8 cellular contexts compared by ENCODE assay signal in genomic region chr18:46167971-46168370, GRCh38.
DNase-seq lines count a peak whose midpoint lies in the region; ATAC-seq and TF ChIP-seq lines count a peak whose summit lies in the region.

No MANE protein-coding gene starts in this region.

- no peaks in the 10 kb centered on the region for H3K36me3 Mint-ChIP-seq in CD4-positive, alpha-beta T cell (ENCODE audit: low read depth)
- H3K36me3 Mint-ChIP-seq in activated CD4-positive, alpha-beta memory T cell treated with anti-CD3 and anti-CD28 coated beads, Interleukin-2, amount 10 ng/mL, durations not matched to agents 7 days and 5 days (ENCODE audit: low read depth): no peaks in the 10 kb centered on the region
- H3K36me3 Mint-ChIP-seq in neural progenitor cell: no peaks in the 10 kb centered on the region

- CTCF ChIA-PET in CD4-positive, alpha-beta T cell (lab: Charles Lee): no interaction called here
- CTCF ChIA-PET in activated CD4-positive, alpha-beta memory T cell treated with anti-CD3 and anti-CD28 coated beads, Interleukin-2, amount 10 ng/mL, durations not matched to agents 7 days and 5 days (lab: Charles Lee): no interaction called here

- H3K4me1 Mint-ChIP-seq in CD4-positive, alpha-beta T cell (ENCODE audit: low read depth): peaks cover 9% of the 10 kb centered on the region
- peaks cover 40% of the 10 kb centered on the region for H3K4me1 Mint-ChIP-seq in activated CD4-positive, alpha-beta memory T cell treated with anti-CD3 and anti-CD28 coated beads, Interleukin-2, amount 10 ng/mL, durations not matched to agents 7 days and 5 days
- H3K4me1 Mint-ChIP-seq in neural progenitor cell: peaks cover 8% of the 10 kb centered on the region

- ATAC-seq in CD4-positive, alpha-beta T cell (ENCODE audit: poor library complexity): peak; percentile 26
- peak; percentile 88 for ATAC-seq in GM19455 (IDR thresholded peaks at IDR 0.05; ENCODE audit: unreplicated experiment)
- ATAC-seq in HG03342 (IDR thresholded peaks at IDR 0.05; ENCODE audit: unreplicated experiment): peak; percentile 92

- H3K36me3 ChIP-seq in neural progenitor cell: no peaks in the 10 kb centered on the region

- no peaks in the 10 kb centered on the region for H3K79me2 ChIP-seq in neural progenitor cell (ENCODE audit: low read depth)

- H3K4me3 ChIP-seq in neural progenitor cell: no peak overlapping the region

- H3K27ac ChIP-seq in CD4-positive, alpha-beta T cell (ENCODE audit: low read depth, low read length): no peak overlapping the region
- H3K27ac ChIP-seq in neural progenitor cell: no peak overlapping the region

- no peaks in the 10 kb centered on the region for H3K9me3 Mint-ChIP-seq in CD4-positive, alpha-beta T cell
- H3K9me3 Mint-ChIP-seq in activated CD4-positive, alpha-beta memory T cell treated with anti-CD3 and anti-CD28 coated beads, Interleukin-2, amount 10 ng/mL, durations not matched to agents 7 days and 5 days: no peaks in the 10 kb centered on the region
- H3K9me3 Mint-ChIP-seq in neural progenitor cell: no peaks in the 10 kb centered on the region

- POLR2A ChIA-PET in CD4-positive, alpha-beta T cell (lab: Charles Lee): no interaction called here
- POLR2A ChIA-PET in activated CD4-positive, alpha-beta memory T cell treated with anti-CD3 and anti-CD28 coated beads, Interleukin-2, amount 10 ng/mL, durations not matched to agents 7 days and 5 days (lab: Charles Lee): no interaction called here

- H3K4me1 ChIP-seq in neural progenitor cell: no peaks in the 10 kb centered on the region

- no peak overlapping the region for H2AFZ ChIP-seq in neural progenitor cell (replicated peaks)

- H3K27ac Mint-ChIP-seq in CD4-positive, alpha-beta T cell: peak overlapping the region; percentile 3
- peak overlapping the region; percentile 31 for H3K27ac Mint-ChIP-seq in activated CD4-positive, alpha-beta memory T cell treated with anti-CD3 and anti-CD28 coated beads, Interleukin-2, amount 10 ng/mL, durations not matched to agents 7 days and 5 days
- peak overlapping the region; percentile 85 for H3K27ac Mint-ChIP-seq in neural progenitor cell

- no peak for TF ChIP-seq CTCF in CD4-positive, alpha-beta T cell (IDR thresholded peaks at IDR 0.05)
- TF ChIP-seq CTCF in neural progenitor cell (IDR thresholded peaks at IDR 0.05): no peak

- H3K27me3 ChIP-seq in CD4-positive, alpha-beta T cell (ENCODE audit: control insufficient read depth, insufficient read depth, low read length): no peaks in the 10 kb centered on the region
- no peaks in the 10 kb centered on the region for H3K27me3 ChIP-seq in neural progenitor cell

- H3K27me3 Mint-ChIP-seq in CD4-positive, alpha-beta T cell: no peaks in the 10 kb centered on the region
- H3K27me3 Mint-ChIP-seq in activated CD4-positive, alpha-beta memory T cell treated with anti-CD3 and anti-CD28 coated beads, Interleukin-2, amount 10 ng/mL, durations not matched to agents 7 days and 5 days: peaks cover 3% of the 10 kb centered on the region
- no peaks in the 10 kb centered on the region for H3K27me3 Mint-ChIP-seq in neural progenitor cell (ENCODE audit: insufficient read depth, low read depth)

- H3K9ac ChIP-seq in neural progenitor cell: no peak overlapping the region

- intact Hi-C loops in CD4-positive, alpha-beta T cell (cut with DNase I, micrococcal nuclease): no loop called here

- H3K4me2 ChIP-seq in neural progenitor cell: no peak overlapping the region

- peak in 2 of 10 experiments; percentile 9 to 43 for DNase-seq in CD4-positive, alpha-beta T cell
- peak; percentile 46 for DNase-seq in activated CD4-positive, alpha-beta memory T cell treated with anti-CD3 and anti-CD28 coated beads, Interleukin-2, amount 10 ng/mL, durations not matched to agents 7 days and 5 days
- DNase-seq in neural progenitor cell (ENCODE audit: low spot score) (no peak), GOT3 (lab: John Stamatoyannopoulos, UW) (no peak), AG08395 (ENCODE audit: low spot score) (no peak)
- no peak for DNase-seq in NK-92 treated with Interleukin-12 subunit alpha and Interleukin-12 subunit beta, amount 100 ng/mL, for 24 hours (lab: John Stamatoyannopoulos, UW)

- peak overlapping the region; percentile 81 for H3K4me3 Mint-ChIP-seq in CD4-positive, alpha-beta T cell
- peak overlapping the region; percentile 30 for H3K4me3 Mint-ChIP-seq in activated CD4-positive, alpha-beta memory T cell treated with anti-CD3 and anti-CD28 coated beads, Interleukin-2, amount 10 ng/mL, durations not matched to agents 7 days and 5 days
- no peak overlapping the region for H3K4me3 Mint-ChIP-seq in neural progenitor cell

- H3F3A ChIP-seq in neural progenitor cell (ENCODE audit: low read depth): peaks cover 4% of the 10 kb centered on the region

- H3K9me3 ChIP-seq in CD4-positive, alpha-beta T cell (ENCODE audit: control insufficient read depth, low read length): no peaks in the 10 kb centered on the region
- H3K9me3 ChIP-seq in neural progenitor cell (ENCODE audit: low read depth): no peaks in the 10 kb centered on the region

- H4K20me1 ChIP-seq in neural progenitor cell (ENCODE audit: low read depth): no peaks in the 10 kb centered on the region

Comparison
In these comparisons a context has a peak if more than half of its experiments do, and no peak if none do; other contexts are left out.
1. ATAC-seq: peak in every context shown above with its lines; median percentile 92 in HG03342; 88 in GM19455; 26 in CD4-positive, alpha-beta T cell.
2. H3K27ac Mint-ChIP-seq: peak in every context shown above with its lines; median percentile 85 in neural progenitor cell; 31 in activated CD4-positive, alpha-beta memory T cell treated with anti-CD3 and anti-CD28 coated beads, Interleukin-2, amount 10 ng/mL, durations not matched to agents 7 days and 5 days; 3 in CD4-positive, alpha-beta T cell.